Comparison of ENCODE assay signal across 8 cellular contexts in the genomic region with DNA sequence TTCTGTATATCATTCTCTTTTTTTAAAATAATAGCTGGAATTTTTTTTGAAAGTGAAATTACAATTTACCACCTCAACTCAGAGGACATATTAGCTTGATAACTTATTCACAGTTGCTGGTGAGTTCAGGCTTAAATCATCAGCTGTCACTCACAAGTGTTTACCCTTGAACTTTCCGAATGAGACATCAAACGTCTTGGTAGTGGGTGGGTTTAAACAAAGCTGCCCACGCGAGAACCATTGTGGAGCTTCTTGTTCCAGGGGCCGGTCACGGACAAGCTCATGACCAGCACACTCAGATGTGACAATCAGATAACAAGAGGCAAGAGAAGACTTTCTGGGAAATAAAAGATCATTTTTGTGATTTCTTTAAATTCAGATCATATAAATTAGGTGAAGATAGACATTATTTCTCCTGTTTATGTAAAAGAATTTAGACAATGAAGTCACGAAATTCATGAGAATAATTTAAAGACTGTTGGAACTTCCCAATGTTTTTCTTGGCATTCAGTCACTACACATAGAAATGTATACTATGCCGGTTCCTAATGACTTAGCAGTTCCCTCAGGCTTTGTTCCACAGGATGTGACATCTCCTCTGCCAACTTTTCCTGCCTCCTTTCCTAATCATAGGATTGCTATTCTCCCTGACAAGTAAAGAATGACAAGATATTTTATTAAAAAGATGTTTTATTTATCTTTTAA. TPM values are rescaled to one million over a fixed set of nuclear protein-coding genes. Genes with fewer than 3 reads are reported as not detected.
DNase-seq lines count a peak whose midpoint lies in the region; ATAC-seq and TF ChIP-seq lines count a peak whose summit lies in the region.

No MANE protein-coding gene starts in this region.

- H3K4me3 Mint-ChIP-seq in neural crest cell, result peak overlapping the region; percentile 50

- H3K4me2 ChIP-seq in OCI-LY3 (ENCODE audit: low read length), result peak overlapping the region; percentile 73

- H3K9me3 ChIP-seq in OCI-LY3 (ENCODE audit: insufficient read depth, low read length), result no peaks in the 10 kb centered on the region
- H3K9me3 ChIP-seq in effector memory CD4-positive, alpha-beta T cell (ENCODE audit: control insufficient read depth, low read length), result no peaks in the 10 kb centered on the region

- H3K27ac Mint-ChIP-seq in neural crest cell (ENCODE audit: unreplicated experiment), result peak overlapping the region; percentile 81

- peak; percentile 36 for ATAC-seq in GM21619 (IDR thresholded peaks at IDR 0.05; ENCODE audit: unreplicated experiment)

- H3K36me3 Mint-ChIP-seq in neural crest cell (ENCODE audit: low read depth), result no peaks in the 10 kb centered on the region

- peak overlapping the region; percentile 20; the same call in 1 of the 2 replicates for H2AFZ ChIP-seq in OCI-LY3 (ENCODE audit: low read depth, low read length)

- H3K27me3 Mint-ChIP-seq in neural crest cell (ENCODE audit: low read depth), result peaks cover 3% of the 10 kb centered on the region

- peaks cover 48% of the 10 kb centered on the region for H3K4me1 Mint-ChIP-seq in neural crest cell

- H3K9ac ChIP-seq in OCI-LY3 (ENCODE audit: low read length), result peak overlapping the region; percentile 4; the same call in 1 of the 2 replicates

- H3K36me3 ChIP-seq in OCI-LY3 (replicated peaks; ENCODE audit: low read depth, low read length), result no peaks in the 10 kb centered on the region
- no peaks in the 10 kb centered on the region for H3K36me3 ChIP-seq in effector memory CD4-positive, alpha-beta T cell (ENCODE audit: control insufficient read depth, insufficient read depth, low read length)

- H3K27ac ChIP-seq in OCI-LY3 (ENCODE audit: low read length), result no peak overlapping the region
- H3K27ac ChIP-seq in effector memory CD4-positive, alpha-beta T cell (ENCODE audit: insufficient read depth, low read length, poor library complexity, severe bottlenecking), result no peak overlapping the region

- no peaks in the 10 kb centered on the region for H3K79me2 ChIP-seq in OCI-LY3 (ENCODE audit: low read length)

- H3K9me3 Mint-ChIP-seq in neural crest cell, result no peaks in the 10 kb centered on the region

- peaks cover 21% of the 10 kb centered on the region for H3K4me1 ChIP-seq in OCI-LY3 (ENCODE audit: low read length)
- H3K4me1 ChIP-seq in effector memory CD4-positive, alpha-beta T cell (ENCODE audit: control insufficient read depth, insufficient read depth, low read length, poor library complexity, severe bottlenecking), result peaks cover under 1% of the 10 kb centered on the region

- TF ChIP-seq CTCF in OCI-LY3 (IDR thresholded peaks at IDR 0.05; ENCODE audit: low read depth, low read length) (no peak), neural crest cell (conservative IDR thresholded peaks at IDR 0.05) (no peak)

- H4K20me1 ChIP-seq in OCI-LY3 (ENCODE audit: insufficient read depth, low read length), result no peaks in the 10 kb centered on the region

- H3K27me3 ChIP-seq in OCI-LY3 (ENCODE audit: low read depth, low read length), result peaks cover 5% of the 10 kb centered on the region; the same call in 1 of the 2 replicates
- no peaks in the 10 kb centered on the region for H3K27me3 ChIP-seq in effector memory CD4-positive, alpha-beta T cell (replicated peaks; ENCODE audit: control insufficient read depth, insufficient read depth, low read length, poor library complexity, severe bottlenecking)

- H3K4me3 ChIP-seq in OCI-LY3 (ENCODE audit: low read length), result peak overlapping the region; percentile 63
- peak overlapping the region; percentile 28 for H3K4me3 ChIP-seq in effector memory CD4-positive, alpha-beta T cell (ENCODE audit: insufficient read depth, low read depth, low read length, poor library complexity, severe bottlenecking)

- DNase-seq in EL (peak; percentile 91), neural crest cell (ENCODE audit: low read depth, low spot score) (no peak), NCI-H524 (lab: John Stamatoyannopoulos, UW) (no peak), LoVo (ENCODE audit: low spot score) (no peak), NCI-H2171 treated with DMSO at 0.1 percent for 48 hours (lab: John Stamatoyannopoulos, UW) (no peak)
- no peak for DNase-seq in effector memory CD4-positive, alpha-beta T cell

RNA-seq across cellular contexts. Expression of gene BTD, which starts 29.3 kb away (rescaled TPM):
- total RNA-seq in neural crest cell, result 5.8 and 8.1 TPM in 2 replicates

RNA-seq across cellular contexts. Expression of gene HACL1, which starts 29.4 kb away (rescaled TPM):
- 14.0 and 16.3 TPM in 2 replicates for total RNA-seq in neural crest cell
